Comparison of ENCODE assay signal across 8 cellular contexts in genomic region chr1:24929876-24930702, GRCh38. TPM values are rescaled to one million over a fixed set of nuclear protein-coding genes. Genes with fewer than 3 reads are reported as not detected.
DNase-seq lines count a peak whose midpoint lies in the region; ATAC-seq and TF ChIP-seq lines count a peak whose summit lies in the region.

TSS of gene RUNX3 (minus strand) at chr1:24930276. CDS start at chr1:24929868, 408 bp downstream.

- DNase-seq in AML-193 (lab: John Stamatoyannopoulos, UW) (peak; percentile 72 to 81), NCI-H526 (lab: John Stamatoyannopoulos, UW) (peak; percentile 36 to 75), foreskin keratinocyte (no peak), retina (peak; percentile 73), HCEC 1CT (no peak)
- peak; percentile 75 to 91 (median 84) for DNase-seq in activated CD8-positive, alpha-beta memory T cell treated with anti-CD3 and anti-CD28 coated beads for 48 hours (ENCODE audit: low read depth in 2 of 3, low spot score in 2 of 3)

- ATAC-seq in GM18870 (IDR thresholded peaks at IDR 0.05; ENCODE audit: unreplicated experiment) (peak; percentile 54), HG03066 (IDR thresholded peaks at IDR 0.05; ENCODE audit: low read depth, unreplicated experiment) (peak; percentile 65), foreskin keratinocyte (no peak)

- H3K27ac ChIP-seq in foreskin keratinocyte = no peak within 1 kb of the TSS

- H3K27me3 ChIP-seq in foreskin keratinocyte = peaks cover 96% of the 10 kb centered on the region

- TF ChIP-seq CTCF in foreskin keratinocyte (conservative IDR thresholded peaks at IDR 0.05) = peak; percentile 12

- peaks cover 3% of the 10 kb centered on the region for H3K4me1 ChIP-seq in foreskin keratinocyte

RNA-seq across cellular contexts. Expression of gene RUNX3, which starts in this region (rescaled TPM):
- total RNA-seq in foreskin keratinocyte = 0.10 TPM in 1 of 2 replicates, not detected in the other
- 0.11 TPM in 1 of 2 replicates, not detected in the other for polyA plus RNA-seq in foreskin keratinocyte

Comparison
In these comparisons a context has a peak if more than half of its experiments do, and no peak if none do; other contexts are left out.
1. DNase-seq: peak in AML-193 (2 of 2), NCI-H526 (2 of 2), activated CD8-positive, alpha-beta memory T cell treated with anti-CD3 and anti-CD28 coated beads for 48 hours (3 of 3) and retina (single experiment); none in foreskin keratinocyte (0 of 2) and HCEC 1CT (single experiment).